Comparison of ENCODE assay signal across 21 cellular contexts in genomic region chr3:114858329-114858728, GRCh38.
"Had no signal": no experiment of that assay in that cellular context is flagged by ENCODE, and none has a peak within 500 bp of the region (broad histone marks: within the 10 kb centered on the region; RNA-seq: fewer than 3 reads in every experiment).

No MANE protein-coding gene starts in this region.

- H3K27me3 Mint-ChIP-seq: activated CD4-positive, alpha-beta memory T cell treated with anti-CD3 and anti-CD28 coated beads, Interleukin-2, amount 10 ng/mL, durations not matched to agents 7 days and 5 days; activated CD4-positive, alpha-beta T cell treated with anti-CD3 and anti-CD28 coated beads, Interleukin-2, amount 10 ng/mL, durations not matched to agents 7 days and 5 days; activated T-cell treated with anti-CD3 and anti-CD28 coated beads, Interleukin-2, amount 50 U/mL, for 24 hours; stimulated activated naive B cell treated with anti-CD40 and anti-IgM and Interleukin-4, amounts not matched to agents 10 μg/mL and 1 μg/mL and 100 μg/mL, for 72 hours; T-helper 17 cell had no signal

- H3K4me3 Mint-ChIP-seq: activated CD4-positive, alpha-beta memory T cell treated with anti-CD3 and anti-CD28 coated beads, Interleukin-2, amount 10 ng/mL, durations not matched to agents 7 days and 5 days; activated CD4-positive, alpha-beta T cell treated with anti-CD3 and anti-CD28 coated beads, Interleukin-2, amount 10 ng/mL, durations not matched to agents 7 days and 5 days; activated T-cell treated with anti-CD3 and anti-CD28 coated beads, Interleukin-2, amount 50 U/mL, for 24 hours; nephron progenitor cell; T-helper 17 cell had no signal

- DNase-seq: activated CD4-positive, alpha-beta memory T cell treated with anti-CD3 and anti-CD28 coated beads, Interleukin-2, amount 10 ng/mL, durations not matched to agents 7 days and 5 days; activated CD4-positive, alpha-beta T cell treated with anti-CD3 and anti-CD28 coated beads, Interleukin-2, amount 10 ng/mL, durations not matched to agents 7 days and 5 days; activated CD4-positive, CD25-positive, alpha-beta regulatory T cell treated with anti-CD3 and anti-CD28 coated beads, Interleukin-2, amount 50 U/mL, for 72 hours; activated CD8-positive, alpha-beta memory T cell treated with anti-CD3 and anti-CD28 coated beads, Interleukin-2, amount 50 U/mL, for 48 hours; activated gamma-delta T cell treated with Interleukin-2 at 50 U/mL for 16 hours; activated naive CD4-positive, alpha-beta T cell treated with anti-CD3 and anti-CD28 coated beads, Interleukin-2, amount 50 U/mL, for 16 hours; activated T-cell treated with anti-CD3 and anti-CD28 coated beads, Interleukin-2, amount 50 U/mL, for 24 hours; amniotic stem cell; brain microvascular endothelial cell; foreskin keratinocyte; heart left ventricle; left ventricle myocardium inferior; nephron progenitor cell; nucleus accumbens; pancreas; retina; sigmoid colon; stimulated activated CD4-positive, alpha-beta T cell treated with anti-CD3 and anti-CD28 coated beads, Interleukin-1b, Interleukin-23, amount 100 ng/mL, for 48 hours; stimulated activated naive B cell treated with anti-CD40 and anti-IgM and Interleukin-4, amounts not matched to agents 10 μg/mL and 1 μg/mL and 100 μg/mL, for 72 hours; T-helper 17 cell; T1000 had no signal

- H3K36me3 Mint-ChIP-seq: stimulated activated naive B cell treated with anti-CD40 and anti-IgM and Interleukin-4, amounts not matched to agents 10 μg/mL and 1 μg/mL and 100 μg/mL, for 72 hours had no signal

- ATAC-seq: foreskin keratinocyte; heart left ventricle; pancreas; stimulated activated naive B cell treated with anti-CD40 and anti-IgM and Interleukin-4, amounts not matched to agents 10 μg/mL and 1 μg/mL and 100 μg/mL, for 72 hours; T-helper 17 cell had no signal

- H3K27ac Mint-ChIP-seq: activated CD4-positive, alpha-beta memory T cell treated with anti-CD3 and anti-CD28 coated beads, Interleukin-2, amount 10 ng/mL, durations not matched to agents 7 days and 5 days; activated CD4-positive, alpha-beta T cell treated with anti-CD3 and anti-CD28 coated beads, Interleukin-2, amount 10 ng/mL, durations not matched to agents 7 days and 5 days; activated T-cell treated with anti-CD3 and anti-CD28 coated beads, Interleukin-2, amount 50 U/mL, for 24 hours; nephron progenitor cell; stimulated activated naive B cell treated with anti-CD40 and anti-IgM and Interleukin-4, amounts not matched to agents 10 μg/mL and 1 μg/mL and 100 μg/mL, for 72 hours; T-helper 17 cell had no signal

- H3K9me3 Mint-ChIP-seq: activated CD4-positive, alpha-beta memory T cell treated with anti-CD3 and anti-CD28 coated beads, Interleukin-2, amount 10 ng/mL, durations not matched to agents 7 days and 5 days; activated CD4-positive, alpha-beta T cell treated with anti-CD3 and anti-CD28 coated beads, Interleukin-2, amount 10 ng/mL, durations not matched to agents 7 days and 5 days; activated T-cell treated with anti-CD3 and anti-CD28 coated beads, Interleukin-2, amount 50 U/mL, for 24 hours; nephron progenitor cell; stimulated activated naive B cell treated with anti-CD40 and anti-IgM and Interleukin-4, amounts not matched to agents 10 μg/mL and 1 μg/mL and 100 μg/mL, for 72 hours had no signal

- H3K4me1 Mint-ChIP-seq: nephron progenitor cell had no signal
